Comparison of ENCODE assay signal across 15 cellular contexts in genomic region chr1:43512681-43513080, GRCh38. TPM values are rescaled to one million over a fixed set of nuclear protein-coding genes. Genes with fewer than 3 reads are reported as not detected.
DNase-seq lines count a peak whose midpoint lies in the region; ATAC-seq and TF ChIP-seq lines count a peak whose summit lies in the region.
"Had no signal": no experiment of that assay in that cellular context is flagged by ENCODE, and none has a peak within 500 bp of the region (broad histone marks: within the 10 kb centered on the region; RNA-seq: fewer than 3 reads in every experiment).

No MANE protein-coding gene starts in this region.

- H3K9me3 Mint-ChIP-seq in natural killer cell treated with Interleukin-12 subunit alpha and Interleukin-12 subunit beta and Interleukin-15 and Interleukin-18, amount 100 ng/mL, for 72 hours = no peaks in the 10 kb centered on the region
- no peaks in the 10 kb centered on the region for H3K9me3 Mint-ChIP-seq in natural killer cell
- no peaks in the 10 kb centered on the region for H3K9me3 Mint-ChIP-seq in immature natural killer cell
- H3K9me3 Mint-ChIP-seq: CD4-positive, alpha-beta T cell had no signal

- no peak overlapping the region for H2BK12ac ChIP-seq in trophoblast cell (ENCODE audit: low read length)

- H3K27me3 Mint-ChIP-seq in natural killer cell treated with Interleukin-12 subunit alpha and Interleukin-12 subunit beta and Interleukin-15 and Interleukin-18, amount 100 ng/mL, for 72 hours = peaks cover 0 to 19% of the 10 kb centered on the region in 2 donors
- H3K27me3 Mint-ChIP-seq in natural killer cell (ENCODE audit: low read depth in 2 of 2) (peaks cover 8 to 23% of the 10 kb centered on the region in 2 donors), immature natural killer cell (ENCODE audit: low read depth in 3 of 3) (peaks cover 0 to 2% (median 2%) of the 10 kb centered on the region in 3 donors)

- ATAC-seq in natural killer cell treated with Interleukin-12 subunit alpha and Interleukin-12 subunit beta and Interleukin-15 and Interleukin-18, amount 100 ng/mL, for 72 hours = no peak
- no peak for ATAC-seq in natural killer cell
- no peak for ATAC-seq in HG02610 (IDR thresholded peaks at IDR 0.05; ENCODE audit: unreplicated experiment)
- ATAC-seq: GM12878 had no signal

- H3K14ac ChIP-seq in trophoblast cell (ENCODE audit: low read length) = no peak overlapping the region

- no peaks in the 10 kb centered on the region for H3K36me3 Mint-ChIP-seq in natural killer cell treated with Interleukin-12 subunit alpha and Interleukin-12 subunit beta and Interleukin-15 and Interleukin-18, amount 100 ng/mL, for 72 hours
- H3K36me3 Mint-ChIP-seq in natural killer cell = no peaks in the 10 kb centered on the region
- no peaks in the 10 kb centered on the region for H3K36me3 Mint-ChIP-seq in immature natural killer cell

- H3K36me3 ChIP-seq in trophoblast cell (ENCODE audit: control insufficient read depth in 1 of 2, insufficient read depth in 2 of 2, low read length in 2 of 2) = no peaks in the 10 kb centered on the region
- H3K36me3 ChIP-seq in stomach = no peaks in the 10 kb centered on the region

- H3K27ac Mint-ChIP-seq in natural killer cell treated with Interleukin-12 subunit alpha and Interleukin-12 subunit beta and Interleukin-15 and Interleukin-18, amount 100 ng/mL, for 72 hours = no peak overlapping the region
- H3K27ac Mint-ChIP-seq in natural killer cell (no peak overlapping the region), immature natural killer cell (no peak overlapping the region)
- H3K27ac Mint-ChIP-seq: B cell; CD4-positive, alpha-beta T cell; H9 had no signal

- H3K79me1 ChIP-seq in trophoblast cell (ENCODE audit: low read length) = no peaks in the 10 kb centered on the region

- H3K27me3 ChIP-seq in trophoblast cell (ENCODE audit: insufficient read depth, low read length) = no peaks in the 10 kb centered on the region
- peaks cover 0 to 3% (median 0%) of the 10 kb centered on the region in 3 donors for H3K27me3 ChIP-seq in stomach

- H4K12ac ChIP-seq in trophoblast cell (ENCODE audit: low read depth, low read length) = no peak overlapping the region

- H4K91ac ChIP-seq in trophoblast cell (ENCODE audit: low read depth, low read length) = no peak overlapping the region

- no peaks in the 10 kb centered on the region for H3K9me3 ChIP-seq in trophoblast cell (ENCODE audit: insufficient read depth, low read depth, low read length)
- H3K9me3 ChIP-seq in stomach = no peaks in the 10 kb centered on the region

- H2BK120ac ChIP-seq in trophoblast cell (ENCODE audit: insufficient read depth, low read length, poor library complexity) = peak overlapping the region; percentile 6

- DNase-seq in natural killer cell treated with Interleukin-12 subunit alpha and Interleukin-12 subunit beta and Interleukin-15 and Interleukin-18, amount 100 ng/mL, for 72 hours (ENCODE audit: low spot score) = peak; percentile 32
- DNase-seq in natural killer cell = no peak
- peak; percentile 3 for DNase-seq in iPS-NIHi7 (ENCODE audit: extremely low spot score)
- peak; percentile 80 to 91 for DNase-seq in trophoblast cell
- no peak for DNase-seq in stomach
- no peak for DNase-seq in immature natural killer cell
- DNase-seq: C1 segment of cervical spinal cord; Calu3; CD4-positive, alpha-beta T cell; DMS 273 treated with DMSO at 0.1 percent for 48 hours; GOT3; H9 had no signal

- H2BK5ac ChIP-seq in trophoblast cell (ENCODE audit: low read depth, low read length, poor library complexity) = no peak overlapping the region

- WGBS in trophoblast cell (ENCODE audit: extremely low coverage, insufficient coverage, insufficient read length) = no CpG with 5 or more reads among the region's 6 CpGs
- WGBS in stomach, 5 donors = 93 to 95% (median 94%) methylated on average over 6 of the region's 6 CpGs

- H3K4me1 Mint-ChIP-seq in natural killer cell treated with Interleukin-12 subunit alpha and Interleukin-12 subunit beta and Interleukin-15 and Interleukin-18, amount 100 ng/mL, for 72 hours (ENCODE audit: low read depth in 2 of 2) = no peaks in the 10 kb centered on the region
- H3K4me1 Mint-ChIP-seq in natural killer cell (no peaks in the 10 kb centered on the region), immature natural killer cell (no peaks in the 10 kb centered on the region)
- H3K4me1 Mint-ChIP-seq: B cell had no signal

- H3K79me2 ChIP-seq in trophoblast cell (ENCODE audit: control insufficient read depth, insufficient read depth, low read length, poor library complexity) = no peaks in the 10 kb centered on the region

- no peak overlapping the region for H3K23ac ChIP-seq in trophoblast cell (ENCODE audit: low read length)

- H3K4me1 ChIP-seq in trophoblast cell (ENCODE audit: control insufficient read depth in 1 of 2, insufficient read depth in 2 of 2, low read length in 2 of 2) (no peaks in the 10 kb centered on the region), stomach (no peaks in the 10 kb centered on the region)

- no peak overlapping the region for H3K4ac ChIP-seq in trophoblast cell (ENCODE audit: low read depth, low read length)

- intact Hi-C loops in natural killer cell (cut with micrococcal nuclease) = no loop called here
- intact Hi-C loops in stomach (cut with DNase I; ENCODE audit: low total_unique reads) = no loop called here

- no peak overlapping the region for H2AK5ac ChIP-seq in trophoblast cell (ENCODE audit: low read length)

- TF ChIP-seq POLR2A in stomach (IDR thresholded peaks at IDR 0.05) = no peak

- TF ChIP-seq CTCF in natural killer cell (IDR thresholded peaks at IDR 0.05) (no peak), stomach (IDR thresholded peaks at IDR 0.05) (no peak)

- H3K27ac ChIP-seq in trophoblast cell (ENCODE audit: low read depth, low read length) (no peak overlapping the region), stomach (no peak overlapping the region)

- no peak overlapping the region for H3K4me3 ChIP-seq in trophoblast cell (ENCODE audit: low read depth, low read length)
- H3K4me3 ChIP-seq in stomach = no peak overlapping the region
- H3K4me3 ChIP-seq: GM12878 had no signal

- H2AFZ ChIP-seq in trophoblast cell (ENCODE audit: insufficient read depth, low read length, poor library complexity) = no peak overlapping the region

- no peak overlapping the region for H4K8ac ChIP-seq in trophoblast cell (ENCODE audit: low read depth, low read length)

- H3K4me3 Mint-ChIP-seq in natural killer cell treated with Interleukin-12 subunit alpha and Interleukin-12 subunit beta and Interleukin-15 and Interleukin-18, amount 100 ng/mL, for 72 hours = no peak overlapping the region
- no peak overlapping the region for H3K4me3 Mint-ChIP-seq in natural killer cell
- H3K4me3 Mint-ChIP-seq in immature natural killer cell = no peak overlapping the region
- H3K4me3 Mint-ChIP-seq: B cell; CD4-positive, alpha-beta T cell; H9 had no signal

- H3K9ac ChIP-seq in trophoblast cell (ENCODE audit: low read length) = no peak overlapping the region

- no peak overlapping the region for H3K4me2 ChIP-seq in trophoblast cell (ENCODE audit: low read length)

- no peak for TF ChIP-seq EP300 in stomach (IDR thresholded peaks at IDR 0.05)

- H3K18ac ChIP-seq in trophoblast cell (ENCODE audit: low read length) = no peak overlapping the region

RNA-seq across cellular contexts. Expression of gene PTPRF, which starts 18.0 kb away (rescaled TPM):
- 1 to 10 TPM in 1 of 2 donors, under 1 TPM in 1; 0.33 to 1.3 TPM for total RNA-seq in natural killer cell treated with Interleukin-12 subunit alpha and Interleukin-12 subunit beta and Interleukin-15 and Interleukin-18, amount 100 ng/mL, for 72 hours
- total RNA-seq in natural killer cell (1 to 10 TPM in 1 of 3 donors, under 1 TPM in 1, not detected in 1; 0.12 to 1.9 TPM), stomach (100 to 1,000 TPM in 4 of 5 donors, 10 to 100 TPM in 1; 63.0 to 282 (median 114) TPM)
- 205 TPM in 2 replicates for polyA plus RNA-seq in trophoblast cell (2013)
- polyA plus RNA-seq in stomach (10 to 100 TPM; 11.3 to 53.3 (median 30.4) TPM), immature natural killer cell (not detected)

RNA-seq across cellular contexts. Expression of gene HYI, which starts 59.0 kb away (rescaled TPM):
- 10 to 100 TPM; 13.4 to 15.0 TPM for total RNA-seq in natural killer cell treated with Interleukin-12 subunit alpha and Interleukin-12 subunit beta and Interleukin-15 and Interleukin-18, amount 100 ng/mL, for 72 hours
- total RNA-seq in natural killer cell (10 to 100 TPM in 1 of 3 donors, 1 to 10 TPM in 2; 7.0 to 14.2 (median 8.6) TPM), stomach (10 to 100 TPM; 24.4 to 77.6 (median 43.6) TPM)
- polyA plus RNA-seq in trophoblast cell (2013) = 23.9 and 24.7 TPM in 2 replicates
- polyA plus RNA-seq in stomach (100 to 1,000 TPM in 2 of 3 donors, 10 to 100 TPM in 1; 64.2 to 173 (median 143) TPM), immature natural killer cell (1 to 10 TPM; 1.6 to 8.3 (median 4.5) TPM)

Comparison
In these comparisons a context has a peak if more than half of its experiments do, and no peak if none do; other contexts are left out.
1. DNase-seq: peak in natural killer cell treated with Interleukin-12 subunit alpha and Interleukin-12 subunit beta and Interleukin-15 and Interleukin-18, amount 100 ng/mL, for 72 hours (single experiment), iPS-NIHi7 (single experiment) and trophoblast cell (2 of 2); none in natural killer cell (single experiment), stomach (single experiment) and immature natural killer cell (0 of 3).
2. RNA of gene PTPRF, which starts 18.0 kb away (total RNA-seq): 63.0 to 282 TPM in stomach; 0.33 to 1.3 TPM in natural killer cell treated with Interleukin-12 subunit alpha and Interleukin-12 subunit beta and Interleukin-15 and Interleukin-18, amount 100 ng/mL, for 72 hours and 0.12 to 1.9 TPM in natural killer cell; every median in the first group is over 10 times any median in the second.